Comparison of ENCODE assay signal across 8 cellular contexts in genomic region chr10:132306951-132307751, GRCh38. TPM values are rescaled to one million over a fixed set of nuclear protein-coding genes. Genes with fewer than 3 reads are reported as not detected.
A peak's percentile ranks its signal among the peaks of the same experiment; 100 is the strongest.
DNase-seq lines count a peak whose midpoint lies in the region; ATAC-seq, FAIRE-seq and TF ChIP-seq lines count a peak whose summit lies in the region.

No MANE protein-coding gene starts in this region.

- H3K27me3 Mint-ChIP-seq in activated naive CD8-positive, alpha-beta T cell treated with anti-CD3 and anti-CD28 coated beads, Interleukin-2, amount 10 ng/mL, durations not matched to agents 7 days and 5 days = peaks cover 27% of the 10 kb centered on the region

- ATAC-seq in GM18520 (IDR thresholded peaks at IDR 0.05; ENCODE audit: unreplicated experiment) (peak; percentile 6), HG02885 (IDR thresholded peaks at IDR 0.05; ENCODE audit: poor library complexity, unreplicated experiment) (peak; percentile 18)
- peak; percentile 5 for ATAC-seq in activated naive CD8-positive, alpha-beta T cell treated with anti-CD3 and anti-CD28 coated beads, Interleukin-2, amount 10 ng/mL, durations not matched to agents 7 days and 5 days (ENCODE audit: low read depth)

- TF ChIP-seq CTCF in PC-9 (conservative IDR thresholded peaks at IDR 0.05) = no peak

- H3K4me2 ChIP-seq in PC-9 (peak overlapping the region; percentile 75), skeletal muscle satellite cell (ENCODE audit: low read length) (peak overlapping the region; percentile 87)

- peak overlapping the region; percentile 68; the same call in 1 of the 2 replicates for H2AFZ ChIP-seq in PC-9

- H3K4me1 Mint-ChIP-seq in activated naive CD8-positive, alpha-beta T cell treated with anti-CD3 and anti-CD28 coated beads, Interleukin-2, amount 10 ng/mL, durations not matched to agents 7 days and 5 days = peaks cover 4% of the 10 kb centered on the region

- no peaks in the 10 kb centered on the region for H3K9me2 ChIP-seq in PC-9 (ENCODE audit: insufficient read depth)

- H3K36me3 Mint-ChIP-seq in activated naive CD8-positive, alpha-beta T cell treated with anti-CD3 and anti-CD28 coated beads, Interleukin-2, amount 10 ng/mL, durations not matched to agents 7 days and 5 days = no peaks in the 10 kb centered on the region

- H3K9me3 ChIP-seq in PC-9 (ENCODE audit: insufficient read depth, low read depth) (no peaks in the 10 kb centered on the region), iPS DF 6.9 (ENCODE audit: control insufficient read depth, insufficient read depth, low read length) (peaks cover 2% of the 10 kb centered on the region; the same call in 1 of the 2 replicates), skeletal muscle satellite cell (replicated peaks; ENCODE audit: low read length) (no peaks in the 10 kb centered on the region)

- H3K9ac ChIP-seq in skeletal muscle satellite cell (ENCODE audit: low read depth, low read length) = peak overlapping the region; percentile 57

- H3K79me2 ChIP-seq in PC-9 (ENCODE audit: low read depth) = no peaks in the 10 kb centered on the region

- intact Hi-C loops in PC-9 (cut with micrococcal nuclease; ENCODE audit: unreplicated experiment) = no loop called here

- WGBS in iPS DF 6.9 (ENCODE audit: insufficient coverage, insufficient read length) = no CpG with 5 or more reads among the region's 94 CpGs

- no peaks in the 10 kb centered on the region for H3F3A ChIP-seq in PC-9 (ENCODE audit: insufficient read depth, low read depth)

- POLR2A ChIA-PET in PC-9 (lab: Charles Lee; ENCODE audit: unreplicated experiment) = interaction anchor here (0.5 to 0.6 kb wide), 3 partner anchors 9 to 144 kb away, joined by 3 to 10 read pairs (median 4); no protein-coding TSS in a partner anchor
- POLR2A ChIA-PET in activated naive CD8-positive, alpha-beta T cell treated with anti-CD3 and anti-CD28 coated beads, Interleukin-2, amount 10 ng/mL, durations not matched to agents 7 days and 5 days (lab: Charles Lee) = interaction anchor here (0.6 to 1.2 kb wide), 2 partner anchors 13 to 26 kb away, joined by 3 to 5 read pairs; no protein-coding TSS in a partner anchor

- H3K4me1 ChIP-seq in PC-9 (replicated peaks; ENCODE audit: insufficient read depth) (peaks cover 5% of the 10 kb centered on the region; the same call in 1 of the 2 replicates), iPS DF 6.9 (ENCODE audit: control insufficient read depth, insufficient read depth, low read length) (peaks cover 3% of the 10 kb centered on the region), skeletal muscle satellite cell (ENCODE audit: control insufficient read depth, insufficient read depth, low read length) (peaks cover 14% of the 10 kb centered on the region)

- H3K27me3 ChIP-seq in PC-9 (ENCODE audit: insufficient read depth, low read depth) (no peaks in the 10 kb centered on the region), iPS DF 6.9 (ENCODE audit: control insufficient read depth, insufficient read depth, low read length) (peaks cover 14% of the 10 kb centered on the region; the same call in 1 of the 2 replicates), skeletal muscle satellite cell (ENCODE audit: control insufficient read depth, insufficient read depth, low read length) (no peaks in the 10 kb centered on the region)

- H4K20me1 ChIP-seq in PC-9 (ENCODE audit: insufficient read depth) = no peaks in the 10 kb centered on the region

- CTCF ChIA-PET in PC-9 (lab: Charles Lee) = interaction anchor here (0.6 kb wide), 1 partner anchor 84 kb away, joined by 3 read pairs; no protein-coding TSS in a partner anchor

- H3K4me3 Mint-ChIP-seq in activated naive CD8-positive, alpha-beta T cell treated with anti-CD3 and anti-CD28 coated beads, Interleukin-2, amount 10 ng/mL, durations not matched to agents 7 days and 5 days = peak overlapping the region; percentile 84

- no peaks in the 10 kb centered on the region for H3K36me3 ChIP-seq in PC-9 (ENCODE audit: low read depth)
- H3K36me3 ChIP-seq in iPS DF 6.9 (ENCODE audit: control insufficient read depth, insufficient read depth, low read length) = no peaks in the 10 kb centered on the region
- H3K36me3 ChIP-seq in skeletal muscle satellite cell (ENCODE audit: insufficient read depth, low read length) = no peaks in the 10 kb centered on the region

- peak; percentile 63 to 65 for DNase-seq in PC-9
- no peak for DNase-seq in activated naive CD8-positive, alpha-beta T cell treated with anti-CD3 and anti-CD28 coated beads, Interleukin-2, amount 10 ng/mL, durations not matched to agents 7 days and 5 days
- DNase-seq in iPS DF 6.9 (ENCODE audit: low read depth, low spot score) = no peak
- no peak for DNase-seq in HTR-8/SVneo (ENCODE audit: insufficient read length, low spot score)
- no peak for DNase-seq in GF-D8 (lab: John Stamatoyannopoulos, UW)

- no peak for FAIRE-seq in HTR-8/SVneo (lab: Jason Lieb, UNC)

- H3K9me3 Mint-ChIP-seq in activated naive CD8-positive, alpha-beta T cell treated with anti-CD3 and anti-CD28 coated beads, Interleukin-2, amount 10 ng/mL, durations not matched to agents 7 days and 5 days = no peaks in the 10 kb centered on the region

- H3K27ac Mint-ChIP-seq in activated naive CD8-positive, alpha-beta T cell treated with anti-CD3 and anti-CD28 coated beads, Interleukin-2, amount 10 ng/mL, durations not matched to agents 7 days and 5 days = no peak overlapping the region

- peak overlapping the region; percentile 57; the same call in 1 of the 2 replicates for H3K4me3 ChIP-seq in PC-9
- peak overlapping the region; percentile 33; the same call in 1 of the 2 replicates for H3K4me3 ChIP-seq in iPS DF 6.9 (ENCODE audit: low read length)
- H3K4me3 ChIP-seq in skeletal muscle satellite cell (ENCODE audit: low read length) = peak overlapping the region; percentile 79

- H3K27ac ChIP-seq in PC-9 = no peak overlapping the region
- H3K27ac ChIP-seq in iPS DF 6.9 (ENCODE audit: low read length) = no peak overlapping the region

- BruUV-seq in PC-9 (replicated peaks; lab: Mats Ljungman, UMichigan) = no TSS peak

RNA-seq across cellular contexts. Expression of gene STK32C, which starts 0.6 kb away (rescaled TPM):
- 13.9 and 21.8 TPM in 2 replicates for total RNA-seq in PC-9 (2021)
- total RNA-seq in activated naive CD8-positive, alpha-beta T cell treated with anti-CD3 and anti-CD28 coated beads, Interleukin-2, amount 10 ng/mL, durations not matched to agents 7 days and 5 days = 10 to 100 TPM; 12.5 TPM
- 12.7 and 12.9 TPM in 2 replicates for total RNA-seq in skeletal muscle satellite cell (2012; rRNA removed)

RNA-seq across cellular contexts. Expression of gene LRRC27, which starts 24.8 kb away (rescaled TPM):
- total RNA-seq in PC-9 (2021) = 10.0 and 17.5 TPM in 2 replicates
- 1 to 10 TPM; 4.7 to 6.3 TPM for total RNA-seq in activated naive CD8-positive, alpha-beta T cell treated with anti-CD3 and anti-CD28 coated beads, Interleukin-2, amount 10 ng/mL, durations not matched to agents 7 days and 5 days
- total RNA-seq in skeletal muscle satellite cell (2012; rRNA removed) = 5.7 and 7.6 TPM in 2 replicates

Comparison
In these comparisons a context has a peak if more than half of its experiments do, and no peak if none do; other contexts are left out.
1. DNase-seq: peak in PC-9 (2 of 2); none in activated naive CD8-positive, alpha-beta T cell treated with anti-CD3 and anti-CD28 coated beads, Interleukin-2, amount 10 ng/mL, durations not matched to agents 7 days and 5 days (single experiment), iPS DF 6.9 (single experiment), HTR-8/SVneo (single experiment) and GF-D8 (single experiment).
2. Peak in every context shown above with its lines, with median percentiles within 50 percentile points of each other: ATAC-seq and H3K4me3 ChIP-seq.